1 cellular context compared by ENCODE assay signal in genomic region chr22:30240541-30241417, GRCh38.
TF ChIP-seq lines count a peak whose summit lies in the region.

No MANE protein-coding gene starts in this region.

TF ChIP-seq in A549, 52 proteins besides CTCF, POLR2A, EP300 and RAD21 (continued from another document):
- TF ChIP-seq ELK1 (IDR thresholded peaks at IDR 0.05; ENCODE audit: low read depth, low read length): no peak
- TF ChIP-seq PHF8 (IDR thresholded peaks at IDR 0.05; ENCODE audit: borderline replicate concordance, low read depth): no peak
- no peak for TF ChIP-seq GATA3 (IDR thresholded peaks at IDR 0.05; ENCODE audit: borderline replicate concordance)
- TF ChIP-seq MAZ (IDR thresholded peaks at IDR 0.05; ENCODE audit: borderline replicate concordance, low read depth, low read length): no peak
- no peak for TF ChIP-seq REST (IDR thresholded peaks at IDR 0.05)
- TF ChIP-seq POLR2AphosphoS2 (conservative IDR thresholded peaks at IDR 0.05; ENCODE audit: low read length): no peak
- no peak for TF ChIP-seq ZFP36 (IDR thresholded peaks at IDR 0.05; ENCODE audit: borderline replicate concordance, partially characterized antibody)
- no peak for TF ChIP-seq CHD2 (IDR thresholded peaks at IDR 0.05; ENCODE audit: low read length, partially characterized antibody)
- peak; percentile 27; the same call in 1 of the 2 replicates for TF ChIP-seq HOXB5 (CRISPR knock-in tag; IDR thresholded peaks at IDR 0.05)
- no peak for TF ChIP-seq ZSCAN20 (CRISPR knock-in tag; IDR thresholded peaks at IDR 0.05)
- peak; percentile 93 for TF ChIP-seq MAX (IDR thresholded peaks at IDR 0.05)
- TF ChIP-seq RCOR1 (IDR thresholded peaks at IDR 0.05; ENCODE audit: low read depth, low read length): no peak
- TF ChIP-seq CBX2 (IDR thresholded peaks at IDR 0.05; ENCODE audit: borderline replicate concordance, low read depth): no peak
- TF ChIP-seq ESRRA (IDR thresholded peaks at IDR 0.05; ENCODE audit: borderline replicate concordance, low read length): no peak
- TF ChIP-seq NFE2L2 (conservative IDR thresholded peaks at IDR 0.05; ENCODE audit: low read length): no peak
- TF ChIP-seq MYC (IDR thresholded peaks at IDR 0.05; ENCODE audit: borderline replicate concordance, low read length): 0 out of 2 replicates have a peak, but pooled peaks have one; percentile 36
- peak in 1 of 2 experiments; percentile 10; a peak in 2 of 5 replicates for TF ChIP-seq JUN (IDR thresholded peaks at IDR 0.05)
